ENCODE assay signal across 8 cellular contexts in the genomic region with DNA sequence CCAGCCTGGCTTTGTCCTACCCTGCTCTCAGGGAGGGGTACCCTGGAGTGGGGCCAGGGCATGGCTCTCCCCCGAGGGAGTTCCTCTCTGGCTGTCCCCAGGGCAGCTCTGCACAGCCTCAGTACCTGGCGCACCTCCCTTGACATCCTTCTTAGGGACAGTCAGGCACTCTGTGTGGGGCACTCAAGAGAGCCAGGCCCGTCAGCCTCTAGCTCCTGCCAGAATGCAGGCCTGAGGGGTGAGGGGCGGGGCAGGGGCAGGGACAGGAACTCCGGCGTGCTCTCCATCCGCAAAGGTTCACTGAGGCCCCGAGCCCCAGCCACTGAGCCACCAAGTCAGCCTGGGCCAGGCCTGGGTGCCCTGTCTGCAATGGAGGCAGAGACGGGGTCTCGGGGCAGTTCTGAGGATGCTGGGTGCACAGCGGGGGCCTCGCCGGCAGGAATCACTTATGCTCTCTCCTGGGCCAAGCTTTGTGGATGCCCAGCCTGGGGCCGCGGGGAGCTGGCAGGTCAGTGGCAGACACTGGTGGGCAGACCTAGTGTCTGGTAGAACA. TPM values are rescaled to one million over a fixed set of nuclear protein-coding genes. Genes with fewer than 3 reads are reported as not detected.
A peak's percentile ranks its signal among the peaks of the same experiment; 100 is the strongest.
DNase-seq lines count a peak whose midpoint lies in the region; ATAC-seq and TF ChIP-seq lines count a peak whose summit lies in the region.

No MANE protein-coding gene starts in this region.

- H3K4me3 Mint-ChIP-seq in activated T-cell treated with anti-CD3 and anti-CD28 coated beads, Interleukin-2, amount 50 U/mL, for 72 hours = peak overlapping the region; percentile 71 to 87
- H3K4me3 Mint-ChIP-seq in osteocyte (ENCODE audit: unreplicated experiment) = peak overlapping the region; percentile 68

- H3K27me3 Mint-ChIP-seq in activated T-cell treated with anti-CD3 and anti-CD28 coated beads, Interleukin-2, amount 50 U/mL, for 72 hours (ENCODE audit: low read depth) = no peaks in the 10 kb centered on the region
- H3K27me3 Mint-ChIP-seq in osteocyte (ENCODE audit: unreplicated experiment) = no peaks in the 10 kb centered on the region

- TF ChIP-seq CTCF in osteocyte (IDR thresholded peaks at IDR 0.05) = no peak

- peaks cover 24% of the 10 kb centered on the region for H3K4me1 Mint-ChIP-seq in activated T-cell treated with anti-CD3 and anti-CD28 coated beads, Interleukin-2, amount 50 U/mL, for 72 hours (ENCODE audit: low read depth)
- peaks cover 38% of the 10 kb centered on the region for H3K4me1 Mint-ChIP-seq in osteocyte (ENCODE audit: unreplicated experiment)

- H3K27ac ChIP-seq in cingulate gyrus (ENCODE audit: low read depth, low read length) = peak overlapping the region; percentile 39

- DNase-seq in activated T-cell treated with anti-CD3 and anti-CD28 coated beads, Interleukin-2, amount 50 U/mL, for 72 hours = no peak
- DNase-seq in activated T-cell treated with anti-CD3 and anti-CD28 coated beads for 4 hours (no peak), osteocyte (ENCODE audit: extremely low spot score, unreplicated experiment) (no peak), middle frontal gyrus (ENCODE audit: extremely low spot score, low spot score) (no peak), AG08395 (ENCODE audit: low spot score) (no peak)
- no peak for DNase-seq in activated CD4-positive, alpha-beta T cell treated with anti-CD3 and anti-CD28 coated beads for 48 hours

- peaks cover 0 to 2% of the 10 kb centered on the region in 2 donors for H3K9me3 Mint-ChIP-seq in activated T-cell treated with anti-CD3 and anti-CD28 coated beads, Interleukin-2, amount 50 U/mL, for 72 hours
- peaks cover 4% of the 10 kb centered on the region for H3K9me3 Mint-ChIP-seq in osteocyte (ENCODE audit: unreplicated experiment)

- H3K27ac Mint-ChIP-seq in activated T-cell treated with anti-CD3 and anti-CD28 coated beads, Interleukin-2, amount 50 U/mL, for 72 hours = peak overlapping the region; percentile 7
- peak overlapping the region; percentile 80 for H3K27ac Mint-ChIP-seq in osteocyte (ENCODE audit: unreplicated experiment)

- peaks cover 4 to 7% of the 10 kb centered on the region in 2 donors for H3K36me3 Mint-ChIP-seq in activated T-cell treated with anti-CD3 and anti-CD28 coated beads, Interleukin-2, amount 50 U/mL, for 72 hours (ENCODE audit: insufficient read depth in 2 of 2)
- H3K36me3 Mint-ChIP-seq in osteocyte (ENCODE audit: unreplicated experiment) = peaks cover 11% of the 10 kb centered on the region

- peak; percentile 32 to 47 for ATAC-seq in activated T-cell treated with anti-CD3 and anti-CD28 coated beads, Interleukin-2, amount 50 U/mL, for 72 hours (replicated peaks in 1 of 2)
- peak; percentile 6 for ATAC-seq in HG03439 (IDR thresholded peaks at IDR 0.05; ENCODE audit: unreplicated experiment)

RNA-seq across cellular contexts. Expression of a gene that starts 10.1 kb away (rescaled TPM):
- total RNA-seq in activated T-cell treated with anti-CD3 and anti-CD28 coated beads, Interleukin-2, amount 50 U/mL, for 72 hours = 10 to 100 TPM; 18.8 to 22.3 TPM
- total RNA-seq in osteocyte = 19.8 and 20.3 TPM in 2 replicates
